ENCODE assay signal across 1 cellular context in genomic region chr17:45162022-45162687, GRCh38.
TF ChIP-seq lines count a peak whose summit lies in the region.

No MANE protein-coding gene starts in this region.

TF ChIP-seq in SK-N-SH, 30 proteins besides CTCF, POLR2A, EP300 and RAD21 (continued from another document):
- TF ChIP-seq TAF1 (IDR thresholded peaks at IDR 0.05; ENCODE audit: borderline replicate concordance, low read depth, low read length) = no peak
